ENCODE assay signal across 8 cellular contexts in genomic region chr1:222009105-222009730, GRCh38.
DNase-seq lines count a peak whose midpoint lies in the region; ATAC-seq and TF ChIP-seq lines count a peak whose summit lies in the region.

No MANE protein-coding gene starts in this region.

- no peaks in the 10 kb centered on the region for H3K9me3 ChIP-seq in esophagus muscularis mucosa

- peak; percentile 11 for DNase-seq in activated T-cell treated with anti-CD3 and anti-CD28 coated beads for 24 hours (ENCODE audit: low read depth)
- DNase-seq in activated T-cell treated with anti-CD3 and anti-CD28 coated beads, Interleukin-2, amount 50 U/mL, for 48 hours, result no peak
- DNase-seq in T follicular helper cell (ENCODE audit: low read depth), result peak; percentile 3
- DNase-seq in esophagus muscularis mucosa (ENCODE audit: extremely low spot score), result peak; percentile 53
- peak; percentile 3 for DNase-seq in stimulated activated CD4-positive, alpha-beta T cell treated with anti-CD3 and anti-CD28 coated beads, Interleukin-4, amount 100 ng/mL, for 4 hours
- DNase-seq in 8988T, result no peak

- peaks cover 0 to 8% (median 0%) of the 10 kb centered on the region in 4 donors for H3K4me1 ChIP-seq in esophagus muscularis mucosa

- ATAC-seq in HG03066 (IDR thresholded peaks at IDR 0.05; ENCODE audit: low read depth, unreplicated experiment) (peak; percentile 66), HG03045 (IDR thresholded peaks at IDR 0.05; ENCODE audit: unreplicated experiment) (no peak)

- TF ChIP-seq CTCF in esophagus muscularis mucosa (IDR thresholded peaks at IDR 0.05), result peak; percentile 13 to 45 (median 40)

- no peak for TF ChIP-seq POLR2A in esophagus muscularis mucosa (IDR thresholded peaks at IDR 0.05; ENCODE audit: low read depth)

- H3K27me3 ChIP-seq in esophagus muscularis mucosa, result no peaks in the 10 kb centered on the region

- intact Hi-C loops in esophagus muscularis mucosa (cut with DNase I), result no loop called here

- TF ChIP-seq EP300 in esophagus muscularis mucosa (IDR thresholded peaks at IDR 0.05), result no peak

- H3K4me3 ChIP-seq in esophagus muscularis mucosa, result no peak overlapping the region

- no peak overlapping the region for H3K27ac ChIP-seq in esophagus muscularis mucosa (replicated peaks in 1 of 4)

- no peaks in the 10 kb centered on the region for H3K36me3 ChIP-seq in esophagus muscularis mucosa

- 32% methylated on average over 2 of the region's 2 CpGs for WGBS in esophagus muscularis mucosa

Comparison
In these comparisons a context has a peak if more than half of its experiments do, and no peak if none do; other contexts are left out.
1. DNase-seq: peak in activated T-cell treated with anti-CD3 and anti-CD28 coated beads for 24 hours (single experiment), T follicular helper cell (single experiment), esophagus muscularis mucosa (single experiment) and stimulated activated CD4-positive, alpha-beta T cell treated with anti-CD3 and anti-CD28 coated beads, Interleukin-4, amount 100 ng/mL, for 4 hours (2 of 2); none in activated T-cell treated with anti-CD3 and anti-CD28 coated beads, Interleukin-2, amount 50 U/mL, for 48 hours (0 of 2) and 8988T (single experiment).